In the genomic region with DNA sequence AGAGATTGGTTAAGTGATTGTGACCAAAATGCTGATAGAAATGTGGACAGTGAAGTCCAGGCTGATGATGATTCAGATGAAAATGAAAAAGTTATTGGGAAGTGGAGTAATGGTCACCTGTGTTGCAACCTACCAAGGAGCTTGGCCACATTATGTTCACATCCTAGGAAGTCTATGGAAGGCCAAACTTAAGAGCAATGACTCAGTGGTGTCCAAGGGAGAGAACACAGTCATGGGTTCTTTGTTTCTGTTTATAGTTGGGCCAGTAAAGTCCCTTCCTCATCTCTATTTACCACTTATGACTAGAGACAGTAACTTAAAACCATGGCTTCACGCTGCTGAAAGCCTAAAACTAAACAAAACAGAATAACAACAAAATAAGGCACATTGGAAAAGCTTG, we compare ENCODE assay signal across 28 cellular contexts.
"Had no signal": no experiment of that assay in that cellular context is flagged by ENCODE, and none has a peak within 500 bp of the region (broad histone marks: within the 10 kb centered on the region; RNA-seq: fewer than 3 reads in every experiment).

No MANE protein-coding gene starts in this region.

- H3K27me3 ChIP-seq: cardiac muscle cell, gastroesophageal sphincter, heart left ventricle, neural progenitor cell, right atrium auricular region, stomach, testis, upper lobe of left lung had no signal

- H3K4me2 ChIP-seq: neural progenitor cell had no signal

- H3K36me3 ChIP-seq: cardiac muscle cell, gastroesophageal sphincter, heart left ventricle, left ventricle myocardium inferior, neural progenitor cell, right atrium auricular region, stomach, upper lobe of left lung had no signal

- H3K4me3 ChIP-seq: cardiac muscle cell, gastroesophageal sphincter, heart left ventricle, left ventricle myocardium inferior, mucosa of descending colon, neural progenitor cell, right atrium auricular region, skin epidermis, stomach, testis, upper lobe of left lung had no signal

- ATAC-seq: activated CD4-positive, CD25-positive, alpha-beta regulatory T cell treated with anti-CD3 and anti-CD28 coated beads, Interleukin-2, amount 50 U/mL, for 24 hours; activated naive CD8-positive, alpha-beta T cell treated with anti-CD3 and anti-CD28 coated beads, Interleukin-2, amount 50 U/mL, for 24 hours; gastroesophageal sphincter; heart left ventricle; mucosa of descending colon; naive thymus-derived CD4-positive, alpha-beta T cell; stimulated activated effector memory CD8-positive, alpha-beta T cell treated with anti-CD3 and anti-CD28 coated beads, Interleukin-12 subunit alpha, Interleukin-12 subunit beta, amount 100 ng/mL, for 72 hours had no signal

- H2AFZ ChIP-seq: neural progenitor cell had no signal

- H3K36me3 Mint-ChIP-seq: activated naive CD4-positive, alpha-beta T cell treated with anti-CD3 and anti-CD28 coated beads, Interleukin-2, amount 10 ng/mL, durations not matched to agents 7 days and 5 days; memory B cell; neural progenitor cell; stimulated activated effector memory CD8-positive, alpha-beta T cell treated with anti-CD3 and anti-CD28 coated beads, Interleukin-12 subunit alpha, Interleukin-12 subunit beta, amount 100 ng/mL, for 72 hours had no signal

- H3K9ac ChIP-seq: neural progenitor cell had no signal

- H3K4me1 ChIP-seq: gastroesophageal sphincter, heart left ventricle, left ventricle myocardium inferior, neural progenitor cell, right atrium auricular region, stomach, testis, upper lobe of left lung had no signal

- H3K4me1 Mint-ChIP-seq: activated naive CD4-positive, alpha-beta T cell treated with anti-CD3 and anti-CD28 coated beads, Interleukin-2, amount 10 ng/mL, durations not matched to agents 7 days and 5 days; activated naive CD8-positive, alpha-beta T cell treated with anti-CD3 and anti-CD28 coated beads, Interleukin-2, amount 50 U/mL, for 24 hours; memory B cell; naive thymus-derived CD4-positive, alpha-beta T cell; neural progenitor cell; stimulated activated effector memory CD8-positive, alpha-beta T cell treated with anti-CD3 and anti-CD28 coated beads, Interleukin-12 subunit alpha, Interleukin-12 subunit beta, amount 100 ng/mL, for 72 hours had no signal

- H3K27ac ChIP-seq: cardiac muscle cell, epithelial cell of prostate, gastroesophageal sphincter, heart left ventricle, left ventricle myocardium inferior, neural progenitor cell, right atrium auricular region, skin epidermis, stomach, testis, upper lobe of left lung had no signal

- H3K27ac Mint-ChIP-seq: activated naive CD4-positive, alpha-beta T cell treated with anti-CD3 and anti-CD28 coated beads, Interleukin-2, amount 10 ng/mL, durations not matched to agents 7 days and 5 days; activated naive CD8-positive, alpha-beta T cell treated with anti-CD3 and anti-CD28 coated beads, Interleukin-2, amount 50 U/mL, for 24 hours; memory B cell; naive thymus-derived CD4-positive, alpha-beta T cell; neural progenitor cell; progenitor cell of endocrine pancreas; stimulated activated effector memory CD8-positive, alpha-beta T cell treated with anti-CD3 and anti-CD28 coated beads, Interleukin-12 subunit alpha, Interleukin-12 subunit beta, amount 100 ng/mL, for 72 hours; T-helper 1 cell treated with Interleukin-12 subunit alpha and Interleukin-12 subunit beta and Interleukin-4 antibody, amounts not matched to agents 30 μg/mL and 1 μg/mL, for 36 hours had no signal

- DNase-seq: activated CD8-positive, alpha-beta memory T cell treated with anti-CD3 and anti-CD28 coated beads for 24 hours; activated CD8-positive, alpha-beta memory T cell treated with anti-CD3 and anti-CD28 coated beads, Interleukin-2, amount 50 U/mL, for 48 hours; activated effector memory CD4-positive, alpha-beta T cell treated with Interleukin-2 at 50 U/mL for 16 hours; activated naive CD4-positive, alpha-beta T cell treated with anti-CD3 and anti-CD28 coated beads, Interleukin-2, amount 10 ng/mL, durations not matched to agents 7 days and 5 days; activated naive CD8-positive, alpha-beta T cell treated with anti-CD3 and anti-CD28 coated beads, Interleukin-2, amount 50 U/mL, for 24 hours; activated T-cell treated with anti-CD3 and anti-CD28 coated beads, Interleukin-2, amount 50 U/mL, for 48 hours; aorta; heart left ventricle; kidney glomerular epithelial cell; left ventricle myocardium inferior; mucosa of descending colon; naive thymus-derived CD4-positive, alpha-beta T cell; stimulated activated CD4-positive, alpha-beta T cell treated with anti-CD3 and anti-CD28 coated beads, Interleukin-15, amount 100 ng/mL, for 24 hours; stimulated activated CD4-positive, alpha-beta T cell treated with anti-CD3 and anti-CD28 coated beads, Interleukin-4, amount 100 ng/mL, for 1 hour; stomach; testis; upper lobe of left lung had no signal

- H3K9me3 Mint-ChIP-seq: activated naive CD4-positive, alpha-beta T cell treated with anti-CD3 and anti-CD28 coated beads, Interleukin-2, amount 10 ng/mL, durations not matched to agents 7 days and 5 days; activated naive CD8-positive, alpha-beta T cell treated with anti-CD3 and anti-CD28 coated beads, Interleukin-2, amount 50 U/mL, for 24 hours; neural progenitor cell; stimulated activated effector memory CD8-positive, alpha-beta T cell treated with anti-CD3 and anti-CD28 coated beads, Interleukin-12 subunit alpha, Interleukin-12 subunit beta, amount 100 ng/mL, for 72 hours had no signal

- H3K27me3 Mint-ChIP-seq: activated naive CD4-positive, alpha-beta T cell treated with anti-CD3 and anti-CD28 coated beads, Interleukin-2, amount 10 ng/mL, durations not matched to agents 7 days and 5 days; activated naive CD8-positive, alpha-beta T cell treated with anti-CD3 and anti-CD28 coated beads, Interleukin-2, amount 50 U/mL, for 24 hours; progenitor cell of endocrine pancreas had no signal

- H3K4me3 Mint-ChIP-seq: activated naive CD4-positive, alpha-beta T cell treated with anti-CD3 and anti-CD28 coated beads, Interleukin-2, amount 10 ng/mL, durations not matched to agents 7 days and 5 days; activated naive CD8-positive, alpha-beta T cell treated with anti-CD3 and anti-CD28 coated beads, Interleukin-2, amount 50 U/mL, for 24 hours; memory B cell; naive thymus-derived CD4-positive, alpha-beta T cell; neural progenitor cell; stimulated activated effector memory CD8-positive, alpha-beta T cell treated with anti-CD3 and anti-CD28 coated beads, Interleukin-12 subunit alpha, Interleukin-12 subunit beta, amount 100 ng/mL, for 72 hours; T-helper 1 cell treated with Interleukin-12 subunit alpha and Interleukin-12 subunit beta and Interleukin-4 antibody, amounts not matched to agents 30 μg/mL and 1 μg/mL, for 36 hours had no signal

- H3K9me3 ChIP-seq: gastroesophageal sphincter, left ventricle myocardium inferior, mucosa of descending colon, right atrium auricular region, stomach, testis, upper lobe of left lung had no signal
